Comparison of ENCODE assay signal across 10 cellular contexts in the genomic region with DNA sequence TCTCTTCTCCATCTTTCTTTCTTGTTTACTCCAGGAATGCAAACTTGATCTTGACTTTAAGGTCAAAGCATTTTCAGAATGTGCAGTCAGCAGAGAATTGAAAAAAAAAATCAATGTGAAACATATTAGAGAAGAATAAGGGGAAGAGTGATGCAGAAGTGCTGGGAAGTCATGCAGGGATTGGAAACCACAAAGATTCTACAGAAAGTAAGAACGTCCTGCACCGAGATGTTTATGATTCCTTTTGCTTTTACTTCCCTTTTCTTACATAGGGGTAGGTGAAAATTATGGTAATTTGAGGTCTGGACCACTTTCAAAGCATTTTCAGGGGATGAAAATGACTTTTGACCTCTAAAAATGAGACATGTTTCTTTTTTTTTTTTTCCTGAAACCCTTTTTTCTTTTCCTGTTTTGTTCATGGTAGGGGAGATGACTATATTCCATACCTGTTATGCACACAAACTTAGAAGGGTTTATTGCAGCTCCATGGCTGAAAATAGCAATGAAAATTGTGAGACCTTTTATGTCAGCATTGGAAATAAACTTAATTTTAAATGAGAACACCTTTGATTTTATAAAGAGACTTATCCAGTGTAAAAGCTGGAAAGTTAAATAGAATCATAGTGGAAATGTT.
DNase-seq lines count a peak whose midpoint lies in the region; ATAC-seq and TF ChIP-seq lines count a peak whose summit lies in the region.
"Had no signal": no experiment of that assay in that cellular context is flagged by ENCODE, and none has a peak within 500 bp of the region (broad histone marks: within the 10 kb centered on the region; RNA-seq: fewer than 3 reads in every experiment).

No MANE protein-coding gene starts in this region.

- no peak for TF ChIP-seq POLR2A in esophagus squamous epithelium (IDR thresholded peaks at IDR 0.05)

- no peaks in the 10 kb centered on the region for H3K36me3 Mint-ChIP-seq in naive B cell
- H3K36me3 Mint-ChIP-seq in activated T-helper 2 cell treated with anti-CD3 and anti-CD28 coated beads, Interferon-gamma antibody, Interleukin-2, Interleukin-4, amounts not matched to agents 10 μg/mL and 5 μg/mL and 100 μg/mL, durations not matched to agents 14 hours and 24 hours and 36 hours (ENCODE audit: low read depth) = no peaks in the 10 kb centered on the region

- peaks cover 13 to 18% (median 14%) of the 10 kb centered on the region in 3 donors for H3K4me1 Mint-ChIP-seq in naive B cell
- H3K4me1 Mint-ChIP-seq in activated T-helper 2 cell treated with anti-CD3 and anti-CD28 coated beads, Interferon-gamma antibody, Interleukin-2, Interleukin-4, amounts not matched to agents 10 μg/mL and 5 μg/mL and 100 μg/mL, durations not matched to agents 14 hours and 24 hours and 36 hours (ENCODE audit: low read depth) = peaks cover 8% of the 10 kb centered on the region

- H3K4me1 ChIP-seq in esophagus squamous epithelium = peaks cover 0 to 37% (median 16%) of the 10 kb centered on the region in 3 donors

- H3K36me3 ChIP-seq in esophagus squamous epithelium = no peaks in the 10 kb centered on the region

- H3K4me3 Mint-ChIP-seq in naive B cell = peak overlapping the region in 7 of 8 donors; percentile 14 to 84 (median 28)
- no peak overlapping the region for H3K4me3 Mint-ChIP-seq in activated T-helper 2 cell treated with anti-CD3 and anti-CD28 coated beads, Interferon-gamma antibody, Interleukin-2, Interleukin-4, amounts not matched to agents 10 μg/mL and 5 μg/mL and 100 μg/mL, durations not matched to agents 14 hours and 24 hours and 36 hours (ENCODE audit: low read depth)
- H3K4me3 Mint-ChIP-seq: activated T-helper 1 cell treated with anti-CD3 and anti-CD28 coated beads, Interleukin-12 subunit alpha, Interleukin-12 subunit beta, Interleukin-2, Interleukin-4 antibody, amounts not matched to agents 30 ng/mL and 10 ng/mL and 1 ng/mL, durations not matched to agents 14 hours and 24 hours and 36 hours; nephron had no signal

- no peaks in the 10 kb centered on the region for H3K27me3 Mint-ChIP-seq in naive B cell
- H3K27me3 Mint-ChIP-seq in activated T-helper 2 cell treated with anti-CD3 and anti-CD28 coated beads, Interferon-gamma antibody, Interleukin-2, Interleukin-4, amounts not matched to agents 10 μg/mL and 5 μg/mL and 100 μg/mL, durations not matched to agents 14 hours and 24 hours and 36 hours (ENCODE audit: low read depth) = no peaks in the 10 kb centered on the region

- H3K27ac ChIP-seq in esophagus squamous epithelium = no peak overlapping the region

- ATAC-seq in GM18858 (IDR thresholded peaks at IDR 0.05; ENCODE audit: unreplicated experiment) (peak; percentile 93), HG02610 (IDR thresholded peaks at IDR 0.05; ENCODE audit: unreplicated experiment) (peak; percentile 87), naive B cell (ENCODE audit: low read depth in 2 of 2) (peak; percentile 100)

- TF ChIP-seq CTCF in esophagus squamous epithelium (IDR thresholded peaks at IDR 0.05) = no peak

- H3K4me3 ChIP-seq in esophagus squamous epithelium = no peak overlapping the region

- intact Hi-C loops in esophagus squamous epithelium (cut with DNase I) = no loop called here
- intact Hi-C loops in activated T-helper 2 cell treated with anti-CD3 and anti-CD28 coated beads, Interferon-gamma antibody, Interleukin-2, Interleukin-4, amounts not matched to agents 10 μg/mL and 5 μg/mL and 100 μg/mL, durations not matched to agents 14 hours and 24 hours and 36 hours (cut with micrococcal nuclease) = no loop called here

- H3K9me3 Mint-ChIP-seq in naive B cell = no peaks in the 10 kb centered on the region
- H3K9me3 Mint-ChIP-seq in activated T-helper 2 cell treated with anti-CD3 and anti-CD28 coated beads, Interferon-gamma antibody, Interleukin-2, Interleukin-4, amounts not matched to agents 10 μg/mL and 5 μg/mL and 100 μg/mL, durations not matched to agents 14 hours and 24 hours and 36 hours = no peaks in the 10 kb centered on the region
- H3K9me3 Mint-ChIP-seq: activated T-helper 1 cell treated with anti-CD3 and anti-CD28 coated beads, Interleukin-12 subunit alpha, Interleukin-12 subunit beta, Interleukin-2, Interleukin-4 antibody, amounts not matched to agents 30 ng/mL and 10 ng/mL and 1 ng/mL, durations not matched to agents 14 hours and 24 hours and 36 hours; nephron had no signal

- peak overlapping the region in 1 of 6 donors; percentile 38 for H3K27ac Mint-ChIP-seq in naive B cell
- no peak overlapping the region for H3K27ac Mint-ChIP-seq in activated T-helper 2 cell treated with anti-CD3 and anti-CD28 coated beads, Interferon-gamma antibody, Interleukin-2, Interleukin-4, amounts not matched to agents 10 μg/mL and 5 μg/mL and 100 μg/mL, durations not matched to agents 14 hours and 24 hours and 36 hours
- H3K27ac Mint-ChIP-seq: activated T-helper 1 cell treated with anti-CD3 and anti-CD28 coated beads, Interleukin-12 subunit alpha, Interleukin-12 subunit beta, Interleukin-2, Interleukin-4 antibody, amounts not matched to agents 30 ng/mL and 10 ng/mL and 1 ng/mL, durations not matched to agents 14 hours and 24 hours and 36 hours had no signal

- DNase-seq in NOMO-1 treated with DMSO at 0.1 percent for 48 hours (lab: John Stamatoyannopoulos, UW; ENCODE audit: unreplicated experiment) (peak; percentile 91), naive B cell (peak; percentile 50), C1 segment of cervical spinal cord (lab: John Stamatoyannopoulos, UW) (no peak), esophagus squamous epithelium (lab: John Stamatoyannopoulos, UW) (no peak)
- no peak for DNase-seq in stimulated activated CD4-positive, alpha-beta T cell treated with anti-CD3 and anti-CD28 coated beads, Interleukin-2, amount 100 ng/mL, for 24 hours
- no peak for DNase-seq in activated T-helper 2 cell treated with anti-CD3 and anti-CD28 coated beads, Interferon-gamma antibody, Interleukin-2, Interleukin-4, amounts not matched to agents 10 μg/mL and 5 μg/mL and 100 μg/mL, durations not matched to agents 14 hours and 24 hours and 36 hours (ENCODE audit: low spot score)

- WGBS in esophagus squamous epithelium, 2 donors = 41 to 52% methylated on average over 2 of the region's 2 CpGs

- no peaks in the 10 kb centered on the region for H3K27me3 ChIP-seq in esophagus squamous epithelium

- H3K9me3 ChIP-seq in esophagus squamous epithelium = no peaks in the 10 kb centered on the region

Comparison
In these comparisons a context has a peak if more than half of its experiments do, and no peak if none do; other contexts are left out.
1. DNase-seq: peak in NOMO-1 treated with DMSO at 0.1 percent for 48 hours (single experiment) and naive B cell (single experiment); none in C1 segment of cervical spinal cord (0 of 14), stimulated activated CD4-positive, alpha-beta T cell treated with anti-CD3 and anti-CD28 coated beads, Interleukin-2, amount 100 ng/mL, for 24 hours (0 of 2), esophagus squamous epithelium (single experiment) and activated T-helper 2 cell treated with anti-CD3 and anti-CD28 coated beads, Interferon-gamma antibody, Interleukin-2, Interleukin-4, amounts not matched to agents 10 μg/mL and 5 μg/mL and 100 μg/mL, durations not matched to agents 14 hours and 24 hours and 36 hours (single experiment).
2. Peak in every context shown above with its lines, with median percentiles within 50 percentile points of each other: ATAC-seq.